In genomic region chr1:117346206-117346928, GRCh38 we compare ENCODE assay signal across 12 cellular contexts.
DNase-seq lines count a peak whose midpoint lies in the region; ATAC-seq lines count a peak whose summit lies in the region.
"Had no signal": no experiment of that assay in that cellular context is flagged by ENCODE, and none has a peak within 500 bp of the region (broad histone marks: within the 10 kb centered on the region; RNA-seq: fewer than 3 reads in every experiment).

No MANE protein-coding gene starts in this region.

- H3K27ac ChIP-seq in epithelial cell of prostate = no peak overlapping the region
- H3K27ac ChIP-seq: A549, vagina had no signal

- peak; percentile 21 for DNase-seq in NCI-H82 (lab: John Stamatoyannopoulos, UW)
- no peak for DNase-seq in NCI-H82 treated with DMSO at 0.1 percent for 48 hours (lab: John Stamatoyannopoulos, UW; ENCODE audit: unreplicated experiment)
- peak; percentile 24 for DNase-seq in ELF-1 (ENCODE audit: low read depth, low spot score)
- DNase-seq in NCI-H345 (lab: John Stamatoyannopoulos, UW) = peak; percentile 89
- DNase-seq in epithelial cell of prostate (ENCODE audit: low read depth, low spot score) = peak; percentile 34
- no peak for DNase-seq in HPDE6-E6E7 (ENCODE audit: extremely low spot score)
- DNase-seq in SIG-M5 (lab: John Stamatoyannopoulos, UW) = no peak
- DNase-seq: activated CD4-positive, alpha-beta T cell treated with anti-CD3 and anti-CD28 coated beads, Interleukin-2, amount 10 ng/mL, durations not matched to agents 24 days and 14 days; NCI-H1436 treated with DMSO at 0.1 percent for 48 hours had no signal

- no peak for ATAC-seq in HG02840 (IDR thresholded peaks at IDR 0.05; ENCODE audit: low FRiP score, unreplicated experiment)
- ATAC-seq: A549 had no signal

Comparison
In these comparisons a context has a peak if more than half of its experiments do, and no peak if none do; other contexts are left out.
1. DNase-seq: peak in NCI-H82 (single experiment), ELF-1 (single experiment), NCI-H345 (single experiment) and epithelial cell of prostate (single experiment); none in NCI-H82 treated with DMSO at 0.1 percent for 48 hours (single experiment), HPDE6-E6E7 (single experiment) and SIG-M5 (single experiment).